ENCODE assay signal across 20 cellular contexts in the genomic region with DNA sequence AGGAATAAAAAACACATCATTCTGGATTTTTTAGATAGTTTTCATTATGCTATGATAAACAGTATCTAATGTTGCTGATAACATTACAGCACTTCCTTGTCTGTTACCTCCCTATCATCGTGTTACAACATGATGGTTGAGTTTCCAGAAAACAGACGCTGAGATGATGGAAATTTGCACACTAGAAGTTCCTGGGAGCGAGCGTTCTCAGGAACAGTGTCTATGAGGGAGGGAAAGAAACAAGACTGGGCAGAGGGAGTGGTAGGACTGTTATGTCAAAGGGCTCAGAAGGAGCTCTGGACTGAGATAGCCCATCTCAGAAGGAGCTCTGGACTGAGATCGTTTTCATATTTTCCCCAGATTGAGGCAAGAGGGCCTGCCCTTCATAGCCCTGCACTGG.
"Had no signal": no experiment of that assay in that cellular context is flagged by ENCODE, and none has a peak within 500 bp of the region (broad histone marks: within the 10 kb centered on the region; RNA-seq: fewer than 3 reads in every experiment).

No MANE protein-coding gene starts in this region.

- H3K4me1 Mint-ChIP-seq: central memory CD8-positive, alpha-beta T cell; stimulated activated memory B cell treated with anti-CD40 and anti-IgM and Interleukin-4, amounts not matched to agents 10 μg/mL and 1 μg/mL and 100 μg/mL, for 72 hours had no signal

- H3K4me1 ChIP-seq: colonic mucosa, gastroesophageal sphincter, left lung had no signal

- H3K27ac ChIP-seq: colonic mucosa, left lung, WERI-Rb-1 had no signal

- H3K36me3 Mint-ChIP-seq: activated naive CD4-positive, alpha-beta T cell treated with anti-CD3 and anti-CD28 coated beads, Interleukin-2, amount 50 U/mL, for 72 hours; stimulated activated memory B cell treated with anti-CD40 and anti-IgM and Interleukin-4, amounts not matched to agents 10 μg/mL and 1 μg/mL and 100 μg/mL, for 72 hours had no signal

- DNase-seq: activated CD4-positive, alpha-beta T cell treated with anti-CD3 and anti-CD28 coated beads, Interleukin-2, amount 50 U/mL, for 1 hour; activated CD4-positive, CD25-positive, alpha-beta regulatory T cell treated with anti-CD3 and anti-CD28 coated beads, Interleukin-2, amount 50 U/mL, for 72 hours; activated CD8-positive, alpha-beta T cell treated with anti-CD3 and anti-CD28 coated beads, Interleukin-2, amount 10 ng/mL, durations not matched to agents 7 days and 5 days; colonic mucosa; dorsolateral prefrontal cortex; effector memory CD8-positive, alpha-beta T cell; head of caudate nucleus; left lung; nucleus accumbens; stimulated activated CD4-positive, alpha-beta T cell treated with anti-CD3 and anti-CD28 coated beads, Interleukin-15, amount 100 ng/mL, for 24 hours; stomach; T-helper 1 cell; trophoblast cell; WERI-Rb-1 had no signal

- H3K36me3 ChIP-seq: colonic mucosa, esophagus muscularis mucosa, gastroesophageal sphincter, left lung, stomach, WERI-Rb-1 had no signal

- H3K9me3 Mint-ChIP-seq: activated naive CD4-positive, alpha-beta T cell treated with anti-CD3 and anti-CD28 coated beads, Interleukin-2, amount 50 U/mL, for 72 hours; central memory CD8-positive, alpha-beta T cell; effector memory CD8-positive, alpha-beta T cell had no signal

- H3K4me2 ChIP-seq: smooth muscle cell had no signal

- H3K27ac Mint-ChIP-seq: activated CD8-positive, alpha-beta T cell treated with anti-CD3 and anti-CD28 coated beads, Interleukin-2, amount 10 ng/mL, durations not matched to agents 7 days and 5 days; activated naive CD4-positive, alpha-beta T cell treated with anti-CD3 and anti-CD28 coated beads, Interleukin-2, amount 50 U/mL, for 72 hours; effector memory CD8-positive, alpha-beta T cell; stimulated activated memory B cell treated with anti-CD40 and anti-IgM and Interleukin-4, amounts not matched to agents 10 μg/mL and 1 μg/mL and 100 μg/mL, for 72 hours had no signal

- H3K9me3 ChIP-seq: colonic mucosa, esophagus muscularis mucosa, gastroesophageal sphincter, left lung, stomach had no signal

- H3K4me3 ChIP-seq: colonic mucosa, dorsolateral prefrontal cortex, esophagus muscularis mucosa, gastroesophageal sphincter, left lung, smooth muscle cell, stomach had no signal

- H3K4me3 Mint-ChIP-seq: activated CD8-positive, alpha-beta T cell treated with anti-CD3 and anti-CD28 coated beads, Interleukin-2, amount 10 ng/mL, durations not matched to agents 7 days and 5 days; central memory CD8-positive, alpha-beta T cell; effector memory CD8-positive, alpha-beta T cell; stimulated activated memory B cell treated with anti-CD40 and anti-IgM and Interleukin-4, amounts not matched to agents 10 μg/mL and 1 μg/mL and 100 μg/mL, for 72 hours had no signal

- H3K27me3 ChIP-seq: colonic mucosa, dorsolateral prefrontal cortex, esophagus muscularis mucosa, gastroesophageal sphincter, left lung, stomach had no signal
